ENCODE assay signal across 19 cellular contexts in the genomic region with DNA sequence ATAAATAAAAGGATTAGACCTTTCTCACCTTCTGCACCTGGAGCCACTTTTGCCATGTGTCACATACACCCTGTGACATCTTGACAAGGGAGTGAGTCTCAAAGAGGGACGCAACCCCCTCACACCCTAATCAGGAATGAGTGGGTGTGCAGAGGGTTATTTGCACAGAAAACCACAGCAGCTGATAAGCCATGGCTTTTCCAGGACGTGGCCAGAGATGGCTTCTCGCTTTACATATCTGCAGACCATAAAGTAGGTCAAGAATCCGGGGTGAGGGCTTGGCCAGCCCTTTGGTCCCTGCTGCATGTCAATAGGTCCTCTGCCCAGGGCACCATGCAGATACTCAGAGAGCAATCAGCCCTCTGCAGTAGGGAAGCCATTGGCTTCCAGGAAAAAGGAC. TPM values are rescaled to one million over a fixed set of nuclear protein-coding genes. Genes with fewer than 3 reads are reported as not detected.
DNase-seq lines count a peak whose midpoint lies in the region; ATAC-seq, FAIRE-seq and TF ChIP-seq lines count a peak whose summit lies in the region.
"Had no signal": no experiment of that assay in that cellular context is flagged by ENCODE, and none has a peak within 500 bp of the region (broad histone marks: within the 10 kb centered on the region; RNA-seq: fewer than 3 reads in every experiment).

No MANE protein-coding gene starts in this region.

- H3K4me3 ChIP-seq in GM12878: no peak overlapping the region
- no peak overlapping the region for H3K4me3 ChIP-seq in osteoblast (ENCODE audit: insufficient read depth, low read length)
- no peak overlapping the region for H3K4me3 ChIP-seq in heart right ventricle
- H3K4me3 ChIP-seq in uterus: no peak overlapping the region
- H3K4me3 ChIP-seq in dorsolateral prefrontal cortex: no peak overlapping the region
- H3K4me3 ChIP-seq: coronary artery, thoracic aorta had no signal

- intact Hi-C loops in GM12878 (cut with micrococcal nuclease; ENCODE audit: unreplicated experiment): no loop called here
- intact Hi-C loops in heart right ventricle (cut with DNase I): no loop called here
- intact Hi-C loops in uterus (cut with DNase I; ENCODE audit: low total_unique reads): no loop called here
- intact Hi-C loops in dorsolateral prefrontal cortex (cut with DNase I): no loop called here

- TF ChIP-seq EP300 in GM12878 (IDR thresholded peaks at IDR 0.05; ENCODE audit: borderline replicate concordance in 1 of 2, control insufficient read depth in 1 of 2, low read depth in 2 of 2, low read length in 2 of 2): no peak

- H3K9ac ChIP-seq in GM12878 (ENCODE audit: control insufficient read depth, insufficient read depth, low read length): no peak overlapping the region

- RAD21 ChIA-PET in GM12878 (lab: Charles Lee; ENCODE audit: unreplicated experiment): no interaction called here

- no peak overlapping the region for H3K4me2 ChIP-seq in GM12878 (ENCODE audit: control insufficient read depth, insufficient read depth)
- no peak overlapping the region for H3K4me2 ChIP-seq in osteoblast (ENCODE audit: insufficient read depth, low read length)

- H3K9me3 ChIP-seq in GM12878 (replicated peaks; ENCODE audit: control insufficient read depth, insufficient read depth, low read length) (no peaks in the 10 kb centered on the region), osteoblast (ENCODE audit: low read depth, low read length) (no peaks in the 10 kb centered on the region), heart right ventricle (no peaks in the 10 kb centered on the region), uterus (no peaks in the 10 kb centered on the region)
- H3K9me3 ChIP-seq: thoracic aorta had no signal

- FAIRE-seq in GM12878 (lab: Jason Lieb, UNC): no peak
- FAIRE-seq: endothelial cell of umbilical vein, keratinocyte had no signal

- SMC1A ChIA-PET in GM12878 (lab: Charles Lee; ENCODE audit: uncharacterized antibody, unreplicated experiment): interaction anchor here (1.1 kb wide), 1 partner anchor 23 kb away, joined by 4 read pairs; no protein-coding TSS in a partner anchor

- POLR2A ChIA-PET in GM12878 (lab: Charles Lee): no interaction called here

- TF ChIP-seq RAD21 in GM12878 (IDR thresholded peaks at IDR 0.05; ENCODE audit: insufficient read depth, low read depth, low read length): no peak

- H4K20me1 ChIP-seq in GM12878 (ENCODE audit: control insufficient read depth, insufficient read depth) (no peaks in the 10 kb centered on the region), osteoblast (ENCODE audit: insufficient read depth, low read length) (no peaks in the 10 kb centered on the region)

- H3K79me2 ChIP-seq in GM12878 (ENCODE audit: control insufficient read depth, insufficient read depth, low read length): no peaks in the 10 kb centered on the region
- H3K79me2 ChIP-seq in osteoblast (ENCODE audit: insufficient read depth, low read length): no peaks in the 10 kb centered on the region

- H3K36me3 ChIP-seq in GM12878 (ENCODE audit: control insufficient read depth in 2 of 2, insufficient read depth in 2 of 2, low read length in 1 of 2) (no peaks in the 10 kb centered on the region), osteoblast (ENCODE audit: insufficient read depth, low read length) (no peaks in the 10 kb centered on the region), heart right ventricle (no peaks in the 10 kb centered on the region), uterus (no peaks in the 10 kb centered on the region)
- H3K36me3 ChIP-seq: thoracic aorta had no signal

- H2AFZ ChIP-seq in GM12878 (ENCODE audit: control insufficient read depth, low read depth, low read length): no peak overlapping the region
- H2AFZ ChIP-seq in osteoblast (ENCODE audit: low read length): no peak overlapping the region

- DNase-seq in Daoy (ENCODE audit: low read depth): peak; percentile 39
- peak; percentile 63 for DNase-seq in NCI-H226
- no peak for DNase-seq in GM12878 (ENCODE audit: low read depth, low spot score)
- DNase-seq in osteoblast (ENCODE audit: insufficient read length, low spot score, missing footprints): peak; percentile 63
- no peak for DNase-seq in heart right ventricle
- no peak for DNase-seq in uterus
- no peak for DNase-seq in dorsolateral prefrontal cortex
- DNase-seq: activated CD4-positive, alpha-beta T cell treated with anti-CD3 and anti-CD28 coated beads for 1 hour; activated T-cell treated with anti-CD3 and anti-CD28 coated beads, Interleukin-2, amount 50 U/mL, for 72 hours; CD8-positive, alpha-beta T cell; NCI-H1092; NCI-H2107 had no signal

- H3K4me1 ChIP-seq in GM12878 (ENCODE audit: control insufficient read depth, insufficient read depth, low read length) (peaks cover 3% of the 10 kb centered on the region), osteoblast (ENCODE audit: insufficient read depth, low read length) (no peaks in the 10 kb centered on the region), heart right ventricle (peaks cover 0 to 14% (median 0%) of the 10 kb centered on the region in 9 donors), uterus (no peaks in the 10 kb centered on the region)

- H3K27ac ChIP-seq in GM12878 (ENCODE audit: control insufficient read depth, insufficient read depth) (no peak overlapping the region), osteoblast (ENCODE audit: low read depth, low read length) (no peak overlapping the region), heart right ventricle (no peak overlapping the region), uterus (no peak overlapping the region), dorsolateral prefrontal cortex (no peak overlapping the region)
- H3K27ac ChIP-seq: coronary artery, thoracic aorta had no signal

- CTCF ChIA-PET in GM12878 (lab: Yijun Ruan, JAX): interaction anchor here (0.9 kb wide), 1 partner anchor 58 kb away, joined by 3 read pairs; no protein-coding TSS in a partner anchor

- BruUV-seq in GM12878 (replicated peaks; lab: Mats Ljungman, UMichigan): no TSS peak

- in situ Hi-C loops in GM12878 (cut with MboI): no loop called here

- no peak for ATAC-seq in GM12878
- ATAC-seq in HG02973 (IDR thresholded peaks at IDR 0.05; ENCODE audit: unreplicated experiment): no peak
- no peak for ATAC-seq in heart right ventricle
- ATAC-seq: activated naive CD4-positive, alpha-beta T cell treated with anti-CD3 and anti-CD28 coated beads, Interleukin-2, amount 50 U/mL, for 72 hours; activated T-cell treated with anti-CD3 and anti-CD28 coated beads, Interleukin-2, amount 50 U/mL, for 72 hours; CD8-positive, alpha-beta T cell had no signal

- H3K27me3 ChIP-seq in GM12878 (replicated peaks in 1 of 2; ENCODE audit: control insufficient read depth in 2 of 2, insufficient read depth in 2 of 2, low read length in 1 of 2) (peaks cover 2 to 3% of the 10 kb centered on the region in 2 experiments; a peak in 1 of 4 replicates), osteoblast (ENCODE audit: insufficient read depth, low read length) (peaks cover 9% of the 10 kb centered on the region), heart right ventricle (peaks cover 0 to 44% (median 25%) of the 10 kb centered on the region in 7 donors), uterus (no peaks in the 10 kb centered on the region), dorsolateral prefrontal cortex (peaks cover 0 to 15% (median 0%) of the 10 kb centered on the region in 45 donors)

- no peak for TF ChIP-seq POLR2A in GM12878 (IDR thresholded peaks at IDR 0.05; ENCODE audit: low read depth, low read length)
- no peak for TF ChIP-seq POLR2A in uterus (IDR thresholded peaks at IDR 0.05)

- TF ChIP-seq CTCF in GM12878 (IDR thresholded peaks at IDR 0.05 in 2 of 3, conservative IDR thresholded peaks at IDR 0.05 in 1 of 3; ENCODE audit: control insufficient read depth in 2 of 3, extremely low read depth in 1 of 3, insufficient read depth in 1 of 3, low read depth in 3 of 3, low read length in 3 of 3) (no peak), osteoblast (IDR thresholded peaks at IDR 0.05; ENCODE audit: extremely low read depth, low read depth, low read length) (no peak), heart right ventricle (IDR thresholded peaks at IDR 0.05) (no peak), uterus (IDR thresholded peaks at IDR 0.05) (no peak), dorsolateral prefrontal cortex (IDR thresholded peaks at IDR 0.05 in 54 of 56, conservative IDR thresholded peaks at IDR 0.05 in 2 of 56; ENCODE audit: low read depth in 1 of 56, partially characterized antibody in 56 of 56) (no peak)

- 0% methylated on average over 4 of the region's 4 CpGs for WGBS in GM12878 (ENCODE audit: insufficient coverage, insufficient replicate concordance, low lambda C conversion rate, missing lambda C conversion rate)
- 27 to 38% methylated on average over 4 of the region's 4 CpGs for whole genome bisulfite sequencing in heart right ventricle, 2 donors

RNA-seq across cellular contexts. Expression of gene CD300LF, which starts 2.4 kb away (rescaled TPM):
- not detected in 2 replicates for total RNA-seq in Daoy (2014; rRNA removed; shearing (Covaris generic))
- total RNA-seq in GM12878 (2013; cell fraction: nucleolus; rRNA removed): not detected in 2 replicates
- total RNA-seq in GM12878 (2014; rRNA removed): not detected in 2 replicates
- not detected in 2 replicates for total RNA-seq in GM12878 (2014; rRNA removed; fragmentation: Illumina TruSeq; extraction: Trizol)
- not detected in 2 replicates for total RNA-seq in GM12878 (2021)
- polyA plus RNA-seq in GM12878 (2011; ENCODE audit: low read depth): not detected
- polyA plus RNA-seq in GM12878 (2011; rRNA removed): 0.15 TPM in 1 of 2 replicates, not detected in the other
- not detected in 2 replicates for polyA plus RNA-seq in GM12878 (2011; cell fraction: cytosol; rRNA removed)
- polyA plus RNA-seq in GM12878 (2011; cell fraction: nucleus; rRNA removed): not detected in 2 replicates
- polyA plus RNA-seq in GM12878 (2012): not detected in 2 replicates
- not detected in 2 replicates for polyA plus RNA-seq in GM12878 (2014; fragmentation: Illumina TruSeq; extraction: Trizol)
- not detected for polyA plus RNA-seq in GM12878 (2014; fragmentation: Nextera tagmentation; extraction: Ambion mirVana)
- polyA plus RNA-seq in GM12878 (2014; rRNA removed): not detected in 2 replicates
- polyA plus RNA-seq in GM12878 (2016; fragmentation: Nextera tagmentation; extraction: Ambion mirVana): not detected
- not detected in 2 replicates for polyA minus RNA-seq in GM12878 (2011; rRNA and poly(A)+ RNA removed)
- not detected in 2 replicates for polyA minus RNA-seq in GM12878 (2011; cell fraction: cytosol; rRNA and poly(A)+ RNA removed)
- not detected in 2 replicates for polyA minus RNA-seq in GM12878 (2011; cell fraction: nucleus; rRNA and poly(A)+ RNA removed)
- total RNA-seq in osteoblast: not detected in 2 replicates
- total RNA-seq in heart right ventricle: 1 to 10 TPM in 1 of 10 donors, under 1 TPM in 6, not detected in 3; 0.13 to 4.5 (median 0.34) TPM
- polyA plus RNA-seq in heart right ventricle: under 1 TPM; 0.15 to 0.36 TPM
- total RNA-seq in uterus: under 1 TPM in 2 of 4 donors, not detected in 2; 0.27 to 0.41 TPM
- total RNA-seq in dorsolateral prefrontal cortex: 1 to 10 TPM in 54 of 120 experiments, under 1 TPM in 46, not detected in 20; 0.31 to 5.8 (median 1.0) TPM
- total RNA-seq: activated CD8-positive, alpha-beta memory T cell treated with anti-CD3 and anti-CD28 coated beads for 36 hours; activated naive CD4-positive, alpha-beta T cell treated with anti-CD3 and anti-CD28 coated beads, Interleukin-2, amount 50 U/mL, for 72 hours; activated T-cell treated with anti-CD3 and anti-CD28 coated beads, Interleukin-2, amount 50 U/mL, for 72 hours; CD8-positive, alpha-beta T cell; endothelial cell of umbilical vein had no signal
- polyA plus RNA-seq: endothelial cell of umbilical vein, keratinocyte had no signal

RNA-seq across cellular contexts. Expression of gene RAB37, which starts 21.9 kb away (rescaled TPM):
- not detected in 2 replicates for total RNA-seq in Daoy (2014; rRNA removed; shearing (Covaris generic))
- 7.8 and 10.2 TPM in 2 replicates for total RNA-seq in GM12878 (2013; cell fraction: nucleolus; rRNA removed)
- total RNA-seq in GM12878 (2014; rRNA removed) (1.1 and 1.5 TPM in 2 replicates), GM12878 (2014; rRNA removed; fragmentation: Illumina TruSeq; extraction: Trizol) (1.7 and 2.0 TPM in 2 replicates), GM12878 (2021) (2.3 and 2.7 TPM in 2 replicates), osteoblast (under 0.01 and 0.36 TPM in 2 replicates), heart right ventricle (1 to 10 TPM in 9 of 10 donors, under 1 TPM in 1; 0.95 to 2.8 (median 1.6) TPM), uterus (1 to 10 TPM in 3 of 4 donors, under 1 TPM in 1; under 0.01 to 5.0 (median 1.7) TPM), dorsolateral prefrontal cortex (10 to 100 TPM in 119 of 120 experiments, 1 to 10 TPM in 1; 7.1 to 41.8 (median 21.9) TPM)
- polyA plus RNA-seq in GM12878 (2011; ENCODE audit: low read depth): 9.9 TPM
- polyA plus RNA-seq in GM12878 (2011; rRNA removed) (4.5 and 5.6 TPM in 2 replicates), GM12878 (2014; fragmentation: Illumina TruSeq; extraction: Trizol) (1.9 and 3.1 TPM in 2 replicates), GM12878 (2014; fragmentation: Nextera tagmentation; extraction: Ambion mirVana) (under 1 TPM; 0.48 to 0.97 TPM), GM12878 (2014; rRNA removed) (3.6 and 5.6 TPM in 2 replicates), GM12878 (2016; fragmentation: Nextera tagmentation; extraction: Ambion mirVana) (1 to 10 TPM; 1.6 to 1.7 TPM), heart right ventricle (1 to 10 TPM in 1 of 2 donors, under 1 TPM in 1; 0.93 to 2.7 TPM)
- 4.4 and 4.5 TPM in 2 replicates for polyA plus RNA-seq in GM12878 (2011; cell fraction: cytosol; rRNA removed)
- 4.2 and 8.4 TPM in 2 replicates for polyA plus RNA-seq in GM12878 (2011; cell fraction: nucleus; rRNA removed)
- 11.4 and 11.9 TPM in 2 replicates for polyA plus RNA-seq in GM12878 (2012)
- 2.7 and 4.6 TPM in 2 replicates for polyA minus RNA-seq in GM12878 (2011; rRNA and poly(A)+ RNA removed)
- 1.1 and 1.9 TPM in 2 replicates for polyA minus RNA-seq in GM12878 (2011; cell fraction: cytosol; rRNA and poly(A)+ RNA removed)
- polyA minus RNA-seq in GM12878 (2011; cell fraction: nucleus; rRNA and poly(A)+ RNA removed): 0.48 and 0.86 TPM in 2 replicates
- total RNA-seq: endothelial cell of umbilical vein had no signal

RNA-seq across cellular contexts. Expression of gene NHERF1, which starts 33.3 kb away (rescaled TPM):
- total RNA-seq in Daoy (2014; rRNA removed; shearing (Covaris generic)): 38.1 and 44.8 TPM in 2 replicates
- total RNA-seq in GM12878 (2013; cell fraction: nucleolus; rRNA removed): 10.8 and 11.9 TPM in 2 replicates
- total RNA-seq in GM12878 (2014; rRNA removed): 24.7 and 27.4 TPM in 2 replicates
- 21.5 and 23.5 TPM in 2 replicates for total RNA-seq in GM12878 (2014; rRNA removed; fragmentation: Illumina TruSeq; extraction: Trizol)
- total RNA-seq in GM12878 (2021): 52.9 and 53.2 TPM in 2 replicates
- polyA plus RNA-seq in GM12878 (2011; ENCODE audit: low read depth): 13.3 TPM
- 35.4 and 61.6 TPM in 2 replicates for polyA plus RNA-seq in GM12878 (2011; rRNA removed)
- 72.8 and 76.3 TPM in 2 replicates for polyA plus RNA-seq in GM12878 (2011; cell fraction: cytosol; rRNA removed)
- polyA plus RNA-seq in GM12878 (2011; cell fraction: nucleus; rRNA removed): 42.6 and 58.8 TPM in 2 replicates
- polyA plus RNA-seq in GM12878 (2012): 27.8 and 28.5 TPM in 2 replicates
- polyA plus RNA-seq in GM12878 (2014; fragmentation: Illumina TruSeq; extraction: Trizol): 21.5 and 39.2 TPM in 2 replicates
- 10 to 100 TPM; 13.4 to 14.3 TPM for polyA plus RNA-seq in GM12878 (2014; fragmentation: Nextera tagmentation; extraction: Ambion mirVana)
- polyA plus RNA-seq in GM12878 (2014; rRNA removed): 38.8 and 41.3 TPM in 2 replicates
- polyA plus RNA-seq in GM12878 (2016; fragmentation: Nextera tagmentation; extraction: Ambion mirVana): 10 to 100 TPM; 57.3 to 61.2 TPM
- polyA minus RNA-seq in GM12878 (2011; rRNA and poly(A)+ RNA removed): 49.8 and 66.4 TPM in 2 replicates
- 24.6 and 28.6 TPM in 2 replicates for polyA minus RNA-seq in GM12878 (2011; cell fraction: cytosol; rRNA and poly(A)+ RNA removed)
- 8.5 and 14.5 TPM in 2 replicates for polyA minus RNA-seq in GM12878 (2011; cell fraction: nucleus; rRNA and poly(A)+ RNA removed)
- 15.9 and 22.1 TPM in 2 replicates for total RNA-seq in osteoblast
- 10 to 100 TPM in 6 of 10 donors, 1 to 10 TPM in 4; 6.7 to 33.4 (median 12.7) TPM for total RNA-seq in heart right ventricle
- polyA plus RNA-seq in heart right ventricle: 10 to 100 TPM in 1 of 2 donors, 1 to 10 TPM in 1; 6.9 to 24.5 TPM
- 10 to 100 TPM in 3 of 4 donors, 1 to 10 TPM in 1; 3.3 to 16.9 (median 12.0) TPM for total RNA-seq in uterus
- total RNA-seq in dorsolateral prefrontal cortex: 100 to 1,000 TPM in 5 of 120 experiments, 10 to 100 TPM in 115; 37.5 to 169 (median 62.4) TPM

Comparison
In these comparisons a context has a peak if more than half of its experiments do, and no peak if none do; other contexts are left out.
1. DNase-seq: peak in Daoy (single experiment), NCI-H226 (single experiment) and osteoblast (single experiment); none in GM12878 (single experiment), heart right ventricle (0 of 2), uterus (0 of 2) and dorsolateral prefrontal cortex (0 of 10).